In the genomic region with DNA sequence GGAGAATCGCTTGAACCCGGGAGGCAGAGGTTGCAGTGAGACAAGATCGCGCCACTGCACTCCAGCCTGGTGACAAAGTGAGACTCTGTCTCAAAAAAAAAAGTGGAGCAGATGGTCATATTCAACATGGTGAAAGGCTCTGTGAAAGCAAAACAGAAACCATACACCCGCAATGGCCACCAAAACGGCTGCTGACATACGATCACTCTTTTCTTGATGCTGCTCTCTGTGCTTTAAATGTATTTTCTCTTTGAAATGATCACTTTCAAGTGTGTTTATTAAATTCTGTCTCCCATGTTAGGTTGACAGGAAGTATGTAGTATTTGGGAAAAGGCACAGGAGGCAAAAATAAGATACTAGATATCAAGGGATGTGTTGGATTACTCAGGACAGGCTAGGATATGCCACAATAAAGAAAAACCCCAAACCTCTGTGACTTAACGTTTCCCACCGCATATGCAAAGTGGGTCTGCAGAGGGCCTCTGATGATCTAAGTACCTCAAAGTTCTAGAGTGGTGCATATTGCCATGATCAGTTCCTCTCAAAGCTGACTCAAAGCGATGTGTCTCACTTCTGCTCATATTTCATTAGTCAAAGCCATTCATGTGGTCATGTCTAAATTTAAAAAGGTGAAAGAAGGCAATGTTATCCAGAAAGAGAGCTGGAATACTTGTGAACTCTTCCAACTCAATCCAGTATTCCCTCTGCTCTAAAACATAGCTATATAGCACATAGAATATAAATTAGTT, we compare ENCODE assay signal across 1 cellular context.
TF ChIP-seq lines count a peak whose summit lies in the region.

No MANE protein-coding gene starts in this region.

TF ChIP-seq in WTC11, 78 proteins besides CTCF, POLR2A, EP300 and RAD21 (continued from another document):
- TF ChIP-seq, protein P1, sequence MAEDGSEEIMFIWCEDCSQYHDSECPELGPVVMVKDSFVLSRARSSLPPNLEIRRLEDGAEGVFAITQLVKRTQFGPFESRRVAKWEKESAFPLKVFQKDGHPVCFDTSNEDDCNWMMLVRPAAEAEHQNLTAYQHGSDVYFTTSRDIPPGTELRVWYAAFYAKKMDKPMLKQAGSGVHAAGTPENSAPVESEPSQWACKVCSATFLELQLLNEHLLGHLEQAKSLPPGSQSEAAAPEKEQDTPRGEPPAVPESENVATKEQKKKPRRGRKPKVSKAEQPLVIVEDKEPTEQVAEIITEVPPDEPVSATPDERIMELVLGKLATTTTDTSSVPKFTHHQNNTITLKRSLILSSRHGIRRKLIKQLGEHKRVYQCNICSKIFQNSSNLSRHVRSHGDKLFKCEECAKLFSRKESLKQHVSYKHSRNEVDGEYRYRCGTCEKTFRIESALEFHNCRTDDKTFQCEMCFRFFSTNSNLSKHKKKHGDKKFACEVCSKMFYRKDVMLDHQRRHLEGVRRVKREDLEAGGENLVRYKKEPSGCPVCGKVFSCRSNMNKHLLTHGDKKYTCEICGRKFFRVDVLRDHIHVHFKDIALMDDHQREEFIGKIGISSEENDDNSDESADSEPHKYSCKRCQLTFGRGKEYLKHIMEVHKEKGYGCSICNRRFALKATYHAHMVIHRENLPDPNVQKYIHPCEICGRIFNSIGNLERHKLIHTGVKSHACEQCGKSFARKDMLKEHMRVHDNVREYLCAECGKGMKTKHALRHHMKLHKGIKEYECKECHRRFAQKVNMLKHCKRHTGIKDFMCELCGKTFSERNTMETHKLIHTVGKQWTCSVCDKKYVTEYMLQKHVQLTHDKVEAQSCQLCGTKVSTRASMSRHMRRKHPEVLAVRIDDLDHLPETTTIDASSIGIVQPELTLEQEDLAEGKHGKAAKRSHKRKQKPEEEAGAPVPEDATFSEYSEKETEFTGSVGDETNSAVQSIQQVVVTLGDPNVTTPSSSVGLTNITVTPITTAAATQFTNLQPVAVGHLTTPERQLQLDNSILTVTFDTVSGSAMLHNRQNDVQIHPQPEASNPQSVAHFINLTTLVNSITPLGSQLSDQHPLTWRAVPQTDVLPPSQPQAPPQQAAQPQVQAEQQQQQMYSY (CRISPR knock-in tag; IDR thresholded peaks at IDR 0.05), result no peak
- TF ChIP-seq, protein P2, sequence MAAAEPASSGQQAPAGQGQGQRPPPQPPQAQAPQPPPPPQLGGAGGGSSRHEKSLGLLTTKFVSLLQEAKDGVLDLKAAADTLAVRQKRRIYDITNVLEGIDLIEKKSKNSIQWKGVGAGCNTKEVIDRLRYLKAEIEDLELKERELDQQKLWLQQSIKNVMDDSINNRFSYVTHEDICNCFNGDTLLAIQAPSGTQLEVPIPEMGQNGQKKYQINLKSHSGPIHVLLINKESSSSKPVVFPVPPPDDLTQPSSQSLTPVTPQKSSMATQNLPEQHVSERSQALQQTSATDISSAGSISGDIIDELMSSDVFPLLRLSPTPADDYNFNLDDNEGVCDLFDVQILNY (CRISPR knock-in tag; IDR thresholded peaks at IDR 0.05), result no peak
- TF ChIP-seq MYBL2 (CRISPR knock-in tag; IDR thresholded peaks at IDR 0.05) (no peak), ZNF219 (CRISPR knock-in tag; IDR thresholded peaks at IDR 0.05; ENCODE audit: borderline replicate concordance) (no peak), ZNF138 (CRISPR knock-in tag; conservative IDR thresholded peaks at IDR 0.05) (no peak), ZNF121 (CRISPR knock-in tag; IDR thresholded peaks at IDR 0.05) (no peak), ZNF396 (CRISPR knock-in tag; IDR thresholded peaks at IDR 0.05; ENCODE audit: borderline replicate concordance) (no peak), SP1 (CRISPR knock-in tag; conservative IDR thresholded peaks at IDR 0.05) (no peak), SMAD4 (CRISPR knock-in tag; IDR thresholded peaks at IDR 0.05) (no peak)
- TF ChIP-seq, protein P3, sequence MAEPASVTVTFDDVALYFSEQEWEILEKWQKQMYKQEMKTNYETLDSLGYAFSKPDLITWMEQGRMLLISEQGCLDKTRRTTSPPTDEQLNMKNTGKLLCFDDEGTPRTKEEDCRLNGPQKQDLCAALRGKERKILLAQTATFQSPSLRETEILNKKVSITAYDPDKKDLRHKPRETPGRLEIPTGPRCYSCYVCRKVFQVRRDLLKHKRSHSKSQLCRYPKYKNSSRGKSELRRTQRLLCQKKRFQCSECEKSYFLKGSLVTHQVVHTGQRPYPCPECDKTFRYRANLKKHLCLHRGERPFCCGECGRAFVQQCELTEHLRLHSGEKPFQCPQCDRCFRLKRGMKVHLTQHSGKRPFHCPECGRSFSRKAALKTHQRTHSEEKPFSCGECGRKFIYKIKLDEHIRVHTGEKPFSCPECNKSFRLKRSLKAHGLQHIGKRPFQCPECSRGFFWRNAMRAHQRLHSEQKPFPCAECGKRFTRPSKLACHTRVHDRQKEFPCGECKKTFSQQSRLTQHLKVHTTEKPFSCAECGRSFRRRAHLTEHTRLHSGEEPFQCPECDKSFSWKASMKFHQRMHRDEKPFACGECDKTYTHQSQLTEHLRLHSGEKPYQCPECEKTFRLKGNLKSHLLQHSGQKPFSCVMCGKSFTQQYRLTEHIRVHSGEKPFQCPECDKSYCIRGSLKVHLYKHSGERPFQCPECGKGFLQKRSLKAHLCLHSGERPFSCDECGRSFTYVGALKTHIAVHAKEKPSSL (CRISPR knock-in tag; conservative IDR thresholded peaks at IDR 0.05), result no peak
- TF ChIP-seq, protein P4, sequence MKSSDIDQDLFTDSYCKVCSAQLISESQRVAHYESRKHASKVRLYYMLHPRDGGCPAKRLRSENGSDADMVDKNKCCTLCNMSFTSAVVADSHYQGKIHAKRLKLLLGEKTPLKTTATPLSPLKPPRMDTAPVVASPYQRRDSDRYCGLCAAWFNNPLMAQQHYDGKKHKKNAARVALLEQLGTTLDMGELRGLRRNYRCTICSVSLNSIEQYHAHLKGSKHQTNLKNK (CRISPR knock-in tag; IDR thresholded peaks at IDR 0.05), result no peak
- TF ChIP-seq, protein P5, sequence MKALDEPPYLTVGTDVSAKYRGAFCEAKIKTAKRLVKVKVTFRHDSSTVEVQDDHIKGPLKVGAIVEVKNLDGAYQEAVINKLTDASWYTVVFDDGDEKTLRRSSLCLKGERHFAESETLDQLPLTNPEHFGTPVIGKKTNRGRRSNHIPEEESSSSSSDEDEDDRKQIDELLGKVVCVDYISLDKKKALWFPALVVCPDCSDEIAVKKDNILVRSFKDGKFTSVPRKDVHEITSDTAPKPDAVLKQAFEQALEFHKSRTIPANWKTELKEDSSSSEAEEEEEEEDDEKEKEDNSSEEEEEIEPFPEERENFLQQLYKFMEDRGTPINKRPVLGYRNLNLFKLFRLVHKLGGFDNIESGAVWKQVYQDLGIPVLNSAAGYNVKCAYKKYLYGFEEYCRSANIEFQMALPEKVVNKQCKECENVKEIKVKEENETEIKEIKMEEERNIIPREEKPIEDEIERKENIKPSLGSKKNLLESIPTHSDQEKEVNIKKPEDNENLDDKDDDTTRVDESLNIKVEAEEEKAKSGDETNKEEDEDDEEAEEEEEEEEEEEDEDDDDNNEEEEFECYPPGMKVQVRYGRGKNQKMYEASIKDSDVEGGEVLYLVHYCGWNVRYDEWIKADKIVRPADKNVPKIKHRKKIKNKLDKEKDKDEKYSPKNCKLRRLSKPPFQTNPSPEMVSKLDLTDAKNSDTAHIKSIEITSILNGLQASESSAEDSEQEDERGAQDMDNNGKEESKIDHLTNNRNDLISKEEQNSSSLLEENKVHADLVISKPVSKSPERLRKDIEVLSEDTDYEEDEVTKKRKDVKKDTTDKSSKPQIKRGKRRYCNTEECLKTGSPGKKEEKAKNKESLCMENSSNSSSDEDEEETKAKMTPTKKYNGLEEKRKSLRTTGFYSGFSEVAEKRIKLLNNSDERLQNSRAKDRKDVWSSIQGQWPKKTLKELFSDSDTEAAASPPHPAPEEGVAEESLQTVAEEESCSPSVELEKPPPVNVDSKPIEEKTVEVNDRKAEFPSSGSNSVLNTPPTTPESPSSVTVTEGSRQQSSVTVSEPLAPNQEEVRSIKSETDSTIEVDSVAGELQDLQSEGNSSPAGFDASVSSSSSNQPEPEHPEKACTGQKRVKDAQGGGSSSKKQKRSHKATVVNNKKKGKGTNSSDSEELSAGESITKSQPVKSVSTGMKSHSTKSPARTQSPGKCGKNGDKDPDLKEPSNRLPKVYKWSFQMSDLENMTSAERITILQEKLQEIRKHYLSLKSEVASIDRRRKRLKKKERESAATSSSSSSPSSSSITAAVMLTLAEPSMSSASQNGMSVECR (CRISPR knock-in tag; IDR thresholded peaks at IDR 0.05; ENCODE audit: borderline replicate concordance), result no peak
- TF ChIP-seq, protein P6, sequence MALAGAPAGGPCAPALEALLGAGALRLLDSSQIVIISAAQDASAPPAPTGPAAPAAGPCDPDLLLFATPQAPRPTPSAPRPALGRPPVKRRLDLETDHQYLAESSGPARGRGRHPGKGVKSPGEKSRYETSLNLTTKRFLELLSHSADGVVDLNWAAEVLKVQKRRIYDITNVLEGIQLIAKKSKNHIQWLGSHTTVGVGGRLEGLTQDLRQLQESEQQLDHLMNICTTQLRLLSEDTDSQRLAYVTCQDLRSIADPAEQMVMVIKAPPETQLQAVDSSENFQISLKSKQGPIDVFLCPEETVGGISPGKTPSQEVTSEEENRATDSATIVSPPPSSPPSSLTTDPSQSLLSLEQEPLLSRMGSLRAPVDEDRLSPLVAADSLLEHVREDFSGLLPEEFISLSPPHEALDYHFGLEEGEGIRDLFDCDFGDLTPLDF (CRISPR knock-in tag; IDR thresholded peaks at IDR 0.05), result no peak
- TF ChIP-seq, protein P7, sequence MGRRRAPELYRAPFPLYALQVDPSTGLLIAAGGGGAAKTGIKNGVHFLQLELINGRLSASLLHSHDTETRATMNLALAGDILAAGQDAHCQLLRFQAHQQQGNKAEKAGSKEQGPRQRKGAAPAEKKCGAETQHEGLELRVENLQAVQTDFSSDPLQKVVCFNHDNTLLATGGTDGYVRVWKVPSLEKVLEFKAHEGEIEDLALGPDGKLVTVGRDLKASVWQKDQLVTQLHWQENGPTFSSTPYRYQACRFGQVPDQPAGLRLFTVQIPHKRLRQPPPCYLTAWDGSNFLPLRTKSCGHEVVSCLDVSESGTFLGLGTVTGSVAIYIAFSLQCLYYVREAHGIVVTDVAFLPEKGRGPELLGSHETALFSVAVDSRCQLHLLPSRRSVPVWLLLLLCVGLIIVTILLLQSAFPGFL (CRISPR knock-in tag; IDR thresholded peaks at IDR 0.05; ENCODE audit: borderline replicate concordance), result no peak
